10 cellular contexts compared by ENCODE assay signal in the genomic region with DNA sequence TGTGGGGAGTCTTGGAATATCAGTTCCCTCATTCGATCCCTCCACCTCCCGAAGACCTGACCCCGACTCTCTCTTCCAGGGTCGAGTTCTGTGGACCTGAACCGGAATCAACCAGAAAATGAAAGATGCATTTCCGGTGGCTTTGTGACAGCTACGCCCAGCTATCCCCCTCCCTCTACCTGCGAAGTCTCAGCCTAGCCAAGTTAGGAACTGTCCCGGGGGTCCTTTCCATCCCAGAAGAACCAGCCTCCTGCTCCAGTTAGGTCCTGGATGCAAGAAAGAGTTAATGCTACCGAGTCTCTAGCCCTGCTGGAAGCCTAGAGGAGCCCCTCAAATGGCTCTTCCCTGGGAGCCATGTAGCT. TPM values are rescaled to one million over a fixed set of nuclear protein-coding genes. Genes with fewer than 3 reads are reported as not detected.
DNase-seq lines count a peak whose midpoint lies in the region; ATAC-seq and TF ChIP-seq lines count a peak whose summit lies in the region.
"Had no signal": no experiment of that assay in that cellular context is flagged by ENCODE, and none has a peak within 500 bp of the region (broad histone marks: within the 10 kb centered on the region; RNA-seq: fewer than 3 reads in every experiment).

No MANE protein-coding gene starts in this region.

- TF ChIP-seq CTCF in chondrocyte (IDR thresholded peaks at IDR 0.05), result no peak
- TF ChIP-seq CTCF in spleen (IDR thresholded peaks at IDR 0.05 in 8 of 11, conservative IDR thresholded peaks at IDR 0.05 in 3 of 11), result no peak
- TF ChIP-seq CTCF in Calu3 (IDR thresholded peaks at IDR 0.05; ENCODE audit: unreplicated experiment), result no peak

- H3K27me3 ChIP-seq in spleen (replicated peaks in 1 of 7), result no peaks in the 10 kb centered on the region

- no peak for DNase-seq in T-helper 2 cell treated with Interferon-gamma antibody and Interleukin-4, amounts not matched to agents 5 μg/mL and 100 μg/mL, for 36 hours (ENCODE audit: low spot score)
- DNase-seq in T-helper 2 cell (no peak), chondrocyte (ENCODE audit: low spot score) (no peak), spleen (no peak), SW480 (ENCODE audit: low spot score) (no peak), Calu3 (no peak), OCI-M1 (lab: John Stamatoyannopoulos, UW) (no peak)

- peak overlapping the region; percentile 86 for H3K4me3 Mint-ChIP-seq in T-helper 2 cell treated with Interferon-gamma antibody and Interleukin-4, amounts not matched to agents 5 μg/mL and 100 μg/mL, for 36 hours
- peak overlapping the region; percentile 50 for H3K4me3 Mint-ChIP-seq in chondrocyte (ENCODE audit: unreplicated experiment)
- no peak overlapping the region for H3K4me3 Mint-ChIP-seq in Calu3 (ENCODE audit: low read depth, unreplicated experiment)

- intact Hi-C loops in spleen (cut with DNase I; ENCODE audit: low total_unique reads), result no loop called here
- intact Hi-C loops in Calu3 (cut with micrococcal nuclease; ENCODE audit: unreplicated experiment), result no loop called here

- no peaks in the 10 kb centered on the region for H3K27me3 Mint-ChIP-seq in T-helper 2 cell treated with Interferon-gamma antibody and Interleukin-4, amounts not matched to agents 5 μg/mL and 100 μg/mL, for 36 hours (ENCODE audit: low read depth)
- no peaks in the 10 kb centered on the region for H3K27me3 Mint-ChIP-seq in chondrocyte (ENCODE audit: low read depth)
- H3K27me3 Mint-ChIP-seq in Calu3 (ENCODE audit: unreplicated experiment), result no peaks in the 10 kb centered on the region

- BruUV-seq in Calu3 (replicated peaks; lab: Mats Ljungman, UMichigan), result no TSS peak

- no peak for TF ChIP-seq POLR2A in spleen (IDR thresholded peaks at IDR 0.05)

- H3K9me3 Mint-ChIP-seq in T-helper 2 cell treated with Interferon-gamma antibody and Interleukin-4, amounts not matched to agents 5 μg/mL and 100 μg/mL, for 36 hours, result peaks cover 10% of the 10 kb centered on the region
- peaks cover 45% of the 10 kb centered on the region for H3K9me3 Mint-ChIP-seq in chondrocyte (ENCODE audit: low read depth)
- H3K9me3 Mint-ChIP-seq in Calu3 (ENCODE audit: low read depth, unreplicated experiment), result peaks cover 9% of the 10 kb centered on the region

- peaks cover 0 to 22% (median 5%) of the 10 kb centered on the region in 8 donors for H3K9me3 ChIP-seq in spleen

- H3K4me3 ChIP-seq in spleen, result peak overlapping the region; percentile 17 to 65 (median 32)
- H3K4me3 ChIP-seq: A549 had no signal

- H3K4me1 Mint-ChIP-seq in T-helper 2 cell treated with Interferon-gamma antibody and Interleukin-4, amounts not matched to agents 5 μg/mL and 100 μg/mL, for 36 hours (ENCODE audit: low read depth), result peaks cover 15% of the 10 kb centered on the region
- H3K4me1 Mint-ChIP-seq in chondrocyte (ENCODE audit: low read depth) (no peaks in the 10 kb centered on the region), Calu3 (ENCODE audit: low read depth, unreplicated experiment) (no peaks in the 10 kb centered on the region)

- peaks cover 0 to 16% (median 0%) of the 10 kb centered on the region in 6 donors for H3K36me3 ChIP-seq in spleen

- CTCF ChIA-PET in Calu3 (lab: Charles Lee), result no interaction called here

- H3K27ac ChIP-seq in spleen, result peak overlapping the region in 6 of 8 donors; percentile 4 to 66 (median 52)
- H3K27ac ChIP-seq: A549 had no signal

- H3K4me1 ChIP-seq in spleen, result peaks cover 0 to 7% (median 0%) of the 10 kb centered on the region in 6 donors
- H3K4me1 ChIP-seq: A549 had no signal

- peak; percentile 53 for ATAC-seq in HG03039 (IDR thresholded peaks at IDR 0.05; ENCODE audit: unreplicated experiment)
- ATAC-seq: A549 had no signal

- peak overlapping the region; percentile 82 for H3K27ac Mint-ChIP-seq in T-helper 2 cell treated with Interferon-gamma antibody and Interleukin-4, amounts not matched to agents 5 μg/mL and 100 μg/mL, for 36 hours
- no peak overlapping the region for H3K27ac Mint-ChIP-seq in chondrocyte (ENCODE audit: unreplicated experiment)
- no peak overlapping the region for H3K27ac Mint-ChIP-seq in Calu3 (ENCODE audit: unreplicated experiment)

- peaks cover 24% of the 10 kb centered on the region for H3K36me3 Mint-ChIP-seq in T-helper 2 cell treated with Interferon-gamma antibody and Interleukin-4, amounts not matched to agents 5 μg/mL and 100 μg/mL, for 36 hours (ENCODE audit: low read depth)
- H3K36me3 Mint-ChIP-seq in chondrocyte (ENCODE audit: low read depth) (peaks cover 7% of the 10 kb centered on the region), Calu3 (ENCODE audit: insufficient read depth, unreplicated experiment) (peaks cover 4% of the 10 kb centered on the region)

- 0 to 42% (median 19%) methylated on average over 9 to 10 of the region's 10 CpGs for WGBS in spleen, 5 donors

RNA-seq across cellular contexts. Expression of a gene that starts 13.4 kb away (rescaled TPM):
- total RNA-seq in chondrocyte (not detected in 3 replicates), spleen (not detected), Calu3 (2022) (not detected in 2 replicates)
- polyA plus RNA-seq in spleen, result not detected
- total RNA-seq: SK-MEL-5 had no signal
- polyA plus RNA-seq: A549 had no signal

RNA-seq across cellular contexts. Expression of a gene that starts 44.1 kb away (rescaled TPM):
- not detected in 3 replicates for total RNA-seq in chondrocyte
- total RNA-seq in spleen, result not detected
- polyA plus RNA-seq in spleen, result not detected
- not detected in 2 replicates for total RNA-seq in Calu3 (2022)
- total RNA-seq: SK-MEL-5 had no signal
- polyA plus RNA-seq: A549 had no signal

RNA-seq across cellular contexts. Expression of a gene that starts 48.0 kb away (rescaled TPM):
- total RNA-seq in chondrocyte (5.9 to 7.4 TPM (median 5.9 TPM) in 3 replicates), spleen (10 to 100 TPM; 12.6 to 23.1 (median 17.6) TPM), Calu3 (2022) (8.9 TPM in 2 replicates)
- polyA plus RNA-seq in spleen, result 10 to 100 TPM in 2 of 3 donors, 1 to 10 TPM in 1; 8.4 to 12.7 (median 12.4) TPM

RNA-seq across cellular contexts. Expression of a gene that starts 48.7 kb away (rescaled TPM):
- total RNA-seq in chondrocyte, result 10.6 to 14.8 TPM (median 13.7 TPM) in 3 replicates
- 10 to 100 TPM in 5 of 7 donors, 1 to 10 TPM in 2; 6.7 to 18.9 (median 10.6) TPM for total RNA-seq in spleen
- polyA plus RNA-seq in spleen, result 1 to 10 TPM; 2.3 to 6.3 (median 4.2) TPM
- 6.5 and 6.8 TPM in 2 replicates for total RNA-seq in Calu3 (2022)
